In the genomic region with DNA sequence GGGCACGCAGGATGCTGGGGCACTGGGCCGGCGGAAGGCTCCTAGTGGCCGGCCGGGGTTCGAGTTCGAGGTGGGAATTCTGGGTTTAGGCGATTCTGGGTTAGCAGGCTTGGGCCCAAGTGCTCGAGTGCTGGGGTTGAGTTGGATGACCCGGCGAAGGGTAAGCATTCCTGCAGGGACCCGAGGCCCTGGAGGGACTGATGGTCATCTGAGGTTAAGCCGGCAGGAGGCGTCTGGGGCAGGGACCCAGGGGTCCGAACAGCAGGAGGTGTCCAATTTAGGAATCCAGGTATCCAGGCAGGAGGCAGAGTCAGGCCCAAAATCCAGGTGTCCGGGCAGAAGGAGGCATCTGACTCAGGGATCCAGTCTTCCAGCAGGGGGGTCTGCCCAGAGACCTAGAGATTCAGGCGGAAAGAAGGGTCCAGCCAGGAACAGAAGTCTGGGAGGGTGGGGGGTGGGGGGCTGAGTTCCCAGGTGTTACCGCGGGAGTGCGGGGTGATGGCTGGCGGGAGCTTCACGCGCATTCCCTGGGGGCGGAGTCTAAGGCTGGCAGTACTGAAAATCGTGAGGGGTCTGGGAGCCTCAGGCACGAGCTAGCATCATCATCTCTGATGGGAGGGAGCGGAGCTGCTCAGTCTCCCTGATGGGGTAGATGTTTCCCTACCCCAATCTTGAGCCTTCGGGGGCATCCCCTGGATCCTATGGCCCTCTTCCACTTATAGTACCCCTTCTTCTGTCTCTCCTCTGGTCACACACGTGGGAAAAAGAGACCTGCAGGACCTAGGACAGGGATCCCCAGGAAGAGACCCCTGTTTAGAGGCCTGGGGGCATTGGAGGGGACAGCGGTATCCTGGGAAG, we compare ENCODE assay signal across 9 cellular contexts. TPM values are rescaled to one million over a fixed set of nuclear protein-coding genes. Genes with fewer than 3 reads are reported as not detected.
DNase-seq lines count a peak whose midpoint lies in the region; ATAC-seq and TF ChIP-seq lines count a peak whose summit lies in the region.
"Had no signal": no experiment of that assay in that cellular context is flagged by ENCODE, and none has a peak within 500 bp of the region (broad histone marks: within the 10 kb centered on the region; RNA-seq: fewer than 3 reads in every experiment).

No MANE protein-coding gene starts in this region.

- H3K9me3 Mint-ChIP-seq in activated naive CD8-positive, alpha-beta T cell treated with anti-CD3 and anti-CD28 coated beads, Interleukin-2, amount 50 U/mL, for 24 hours: no peaks in the 10 kb centered on the region

- no peaks in the 10 kb centered on the region for H3K27me3 Mint-ChIP-seq in activated naive CD8-positive, alpha-beta T cell treated with anti-CD3 and anti-CD28 coated beads, Interleukin-2, amount 50 U/mL, for 24 hours

- H3K4me3 ChIP-seq in BJ (ENCODE audit: low read depth, low read length) (peak overlapping the region; percentile 70), HEK293 (ENCODE audit: low read depth, low read length) (peak overlapping the region; percentile 45), lower lobe of right lung (peak overlapping the region; percentile 52)

- TF ChIP-seq CTCF in BJ (IDR thresholded peaks at IDR 0.05; ENCODE audit: insufficient read depth, low read depth, low read length) (peak; percentile 43), HEK293 (tag by site-specific recombination; IDR thresholded peaks at IDR 0.05) (peak; percentile 42; the same call in 1 of the 2 replicates), lower lobe of right lung (IDR thresholded peaks at IDR 0.05) (no peak)

- H3K9me3 ChIP-seq in HEK293 (ENCODE audit: control insufficient read depth, insufficient read depth, low read depth, low read length) (no peaks in the 10 kb centered on the region), lower lobe of right lung (no peaks in the 10 kb centered on the region)

- peaks cover 11% of the 10 kb centered on the region for H3K4me1 Mint-ChIP-seq in activated naive CD8-positive, alpha-beta T cell treated with anti-CD3 and anti-CD28 coated beads, Interleukin-2, amount 50 U/mL, for 24 hours

- DNase-seq in BJ (ENCODE audit: low read depth) (no peak), lower lobe of right lung (no peak), HK-2 (ENCODE audit: unreplicated experiment) (no peak), head of caudate nucleus (no peak)
- DNase-seq in activated naive CD8-positive, alpha-beta T cell treated with anti-CD3 and anti-CD28 coated beads, Interleukin-2, amount 50 U/mL, for 24 hours: peak; percentile 25

- no peaks in the 10 kb centered on the region for H3K36me3 ChIP-seq in BJ (ENCODE audit: control insufficient read depth, insufficient read depth, low read length)
- no peaks in the 10 kb centered on the region for H3K36me3 ChIP-seq in HEK293 (ENCODE audit: control insufficient read depth in 2 of 2, insufficient read depth in 1 of 2, low read length in 2 of 2)
- no peaks in the 10 kb centered on the region for H3K36me3 ChIP-seq in lower lobe of right lung

- peak overlapping the region; percentile 70 for H3K27ac Mint-ChIP-seq in activated naive CD8-positive, alpha-beta T cell treated with anti-CD3 and anti-CD28 coated beads, Interleukin-2, amount 50 U/mL, for 24 hours

- peak overlapping the region; percentile 81 for H3K4me3 Mint-ChIP-seq in activated naive CD8-positive, alpha-beta T cell treated with anti-CD3 and anti-CD28 coated beads, Interleukin-2, amount 50 U/mL, for 24 hours

- no peaks in the 10 kb centered on the region for H3K36me3 Mint-ChIP-seq in activated naive CD8-positive, alpha-beta T cell treated with anti-CD3 and anti-CD28 coated beads, Interleukin-2, amount 50 U/mL, for 24 hours (ENCODE audit: low read depth)

- H3K4me1 ChIP-seq in HEK293 (ENCODE audit: control insufficient read depth, insufficient read depth, low read length) (no peaks in the 10 kb centered on the region), lower lobe of right lung (peaks cover 37% of the 10 kb centered on the region)

- POLR2A ChIA-PET in BJ (lab: Charles Lee) (no interaction called here), HEK293 (lab: Yijun Ruan, JAX) (no interaction called here)

- ATAC-seq in activated naive CD8-positive, alpha-beta T cell treated with anti-CD3 and anti-CD28 coated beads, Interleukin-2, amount 50 U/mL, for 24 hours: no peak
- no peak for ATAC-seq in lower lobe of right lung
- ATAC-seq in HG03378 (IDR thresholded peaks at IDR 0.05; ENCODE audit: unreplicated experiment): no peak
- no peak for ATAC-seq in HG03354 (IDR thresholded peaks at IDR 0.05; ENCODE audit: poor library complexity, severe bottlenecking, unreplicated experiment)

- CTCF ChIA-PET in BJ (lab: Yijun Ruan, JAX): interaction anchor here (0.9 to 11.9 kb wide), 9 partner anchors 9 to 291 kb away, joined by 3 to 353 read pairs (median 4); a partner anchor contains a TSS
- CTCF ChIA-PET in HEK293 (lab: Yijun Ruan, JAX): interaction anchor here (1.0 to 7.4 kb wide), 4 partner anchors 36 to 214 kb away, joined by 3 to 202 read pairs (median 4); no protein-coding TSS in a partner anchor

- H3K27me3 ChIP-seq in BJ (ENCODE audit: control insufficient read depth, insufficient read depth, low read length) (no peaks in the 10 kb centered on the region), lower lobe of right lung (ENCODE audit: low read depth) (no peaks in the 10 kb centered on the region)

- intact Hi-C loops in lower lobe of right lung (cut with DNase I) (loop anchor here (10.0 kb wide), 1 partner anchor 88 kb away; no protein-coding TSS in a partner anchor), head of caudate nucleus (cut with DNase I) (loop anchor here (5.0 kb wide), 1 partner anchor 36 kb away; no protein-coding TSS in a partner anchor)

- H3K27ac ChIP-seq in HEK293 (ENCODE audit: extremely low read depth, low read depth, low read length) (no peak overlapping the region), lower lobe of right lung (peak overlapping the region; percentile 27)

TF ChIP-seq in HEK293, 187 proteins besides CTCF, POLR2A, EP300 and RAD21 (continues in another document):
- TF ChIP-seq, protein P1, sequence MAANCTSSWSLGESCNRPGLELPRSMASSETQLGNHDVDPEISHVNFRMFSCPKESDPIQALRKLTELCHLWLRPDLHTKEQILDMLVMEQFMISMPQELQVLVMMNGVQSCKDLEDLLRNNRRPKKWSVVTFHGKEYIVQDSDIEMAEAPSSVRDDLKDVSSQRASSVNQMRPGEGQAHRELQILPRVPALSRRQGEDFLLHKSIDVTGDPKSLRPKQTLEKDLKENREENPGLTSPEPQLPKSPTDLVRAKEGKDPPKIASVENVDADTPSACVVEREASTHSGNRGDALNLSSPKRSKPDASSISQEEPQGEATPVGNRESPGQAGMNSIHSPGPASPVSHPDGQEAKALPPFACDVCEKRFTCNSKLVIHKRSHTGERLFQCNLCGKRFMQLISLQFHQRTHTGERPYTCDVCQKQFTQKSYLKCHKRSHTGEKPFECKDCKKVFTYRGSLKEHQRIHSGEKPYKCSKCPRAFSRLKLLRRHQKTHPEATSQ (tag by site-specific recombination; IDR thresholded peaks at IDR 0.05): no peak
- TF ChIP-seq ZBTB48 (tag by site-specific recombination; IDR thresholded peaks at IDR 0.05) (0 out of 2 replicates have a peak, but pooled peaks have one; percentile 18), ZNF423 (tag by site-specific recombination; IDR thresholded peaks at IDR 0.05) (peak; percentile 64; the same call in 1 of the 2 replicates), ZNF239 (tag by site-specific recombination; IDR thresholded peaks at IDR 0.05) (no peak)
- TF ChIP-seq, protein P2, sequence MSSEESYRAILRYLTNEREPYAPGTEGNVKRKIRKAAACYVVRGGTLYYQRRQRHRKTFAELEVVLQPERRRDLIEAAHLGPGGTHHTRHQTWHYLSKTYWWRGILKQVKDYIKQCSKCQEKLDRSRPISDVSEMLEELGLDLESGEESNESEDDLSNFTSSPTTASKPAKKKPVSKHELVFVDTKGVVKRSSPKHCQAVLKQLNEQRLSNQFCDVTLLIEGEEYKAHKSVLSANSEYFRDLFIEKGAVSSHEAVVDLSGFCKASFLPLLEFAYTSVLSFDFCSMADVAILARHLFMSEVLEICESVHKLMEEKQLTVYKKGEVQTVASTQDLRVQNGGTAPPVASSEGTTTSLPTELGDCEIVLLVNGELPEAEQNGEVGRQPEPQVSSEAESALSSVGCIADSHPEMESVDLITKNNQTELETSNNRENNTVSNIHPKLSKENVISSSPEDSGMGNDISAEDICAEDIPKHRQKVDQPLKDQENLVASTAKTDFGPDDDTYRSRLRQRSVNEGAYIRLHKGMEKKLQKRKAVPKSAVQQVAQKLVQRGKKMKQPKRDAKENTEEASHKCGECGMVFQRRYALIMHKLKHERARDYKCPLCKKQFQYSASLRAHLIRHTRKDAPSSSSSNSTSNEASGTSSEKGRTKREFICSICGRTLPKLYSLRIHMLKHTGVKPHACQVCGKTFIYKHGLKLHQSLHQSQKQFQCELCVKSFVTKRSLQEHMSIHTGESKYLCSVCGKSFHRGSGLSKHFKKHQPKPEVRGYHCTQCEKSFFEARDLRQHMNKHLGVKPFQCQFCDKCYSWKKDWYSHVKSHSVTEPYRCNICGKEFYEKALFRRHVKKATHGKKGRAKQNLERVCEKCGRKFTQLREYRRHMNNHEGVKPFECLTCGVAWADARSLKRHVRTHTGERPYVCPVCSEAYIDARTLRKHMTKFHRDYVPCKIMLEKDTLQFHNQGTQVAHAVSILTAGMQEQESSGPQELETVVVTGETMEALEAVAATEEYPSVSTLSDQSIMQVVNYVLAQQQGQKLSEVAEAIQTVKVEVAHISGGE (tag by site-specific recombination; conservative IDR thresholded peaks at IDR 0.05; ENCODE audit: low read depth): no peak

RNA-seq across cellular contexts. Expression of a gene that starts 0.6 kb away (rescaled TPM):
- 1.0 and 1.8 TPM in 2 replicates for polyA plus RNA-seq in BJ (2011; rRNA removed)
- polyA minus RNA-seq in BJ (2011; rRNA and poly(A)+ RNA removed): 1.6 and 1.8 TPM in 2 replicates
- total RNA-seq in lower lobe of right lung: 0.18 TPM

RNA-seq across cellular contexts. Expression of a gene that starts 9.9 kb away (rescaled TPM):
- polyA plus RNA-seq in BJ (2011; rRNA removed): not detected in 2 replicates
- polyA minus RNA-seq in BJ (2011; rRNA and poly(A)+ RNA removed): not detected in 2 replicates
- 6.8 TPM for total RNA-seq in lower lobe of right lung
- total RNA-seq: LHCN-M2 had no signal

RNA-seq across cellular contexts. Expression of a gene that starts 18.4 kb away (rescaled TPM):
- not detected in 2 replicates for polyA plus RNA-seq in BJ (2011; rRNA removed)
- not detected in 2 replicates for polyA minus RNA-seq in BJ (2011; rRNA and poly(A)+ RNA removed)
- 1,125 TPM for total RNA-seq in lower lobe of right lung
- total RNA-seq: LHCN-M2 had no signal

RNA-seq across cellular contexts. Expression of a gene that starts 26.2 kb away (rescaled TPM):
- polyA plus RNA-seq in BJ (2011; rRNA removed): 9.3 and 18.0 TPM in 2 replicates
- polyA minus RNA-seq in BJ (2011; rRNA and poly(A)+ RNA removed): 12.4 and 12.5 TPM in 2 replicates
- 117 TPM for total RNA-seq in lower lobe of right lung

RNA-seq across cellular contexts. Expression of a gene that starts 51.2 kb away (rescaled TPM):
- polyA plus RNA-seq in BJ (2011; rRNA removed): 0.20 and 0.23 TPM in 2 replicates
- polyA minus RNA-seq in BJ (2011; rRNA and poly(A)+ RNA removed): 0.10 TPM in 1 of 2 replicates, not detected in the other
- 29.3 TPM for total RNA-seq in lower lobe of right lung
